Comparison of ENCODE assay signal across 16 cellular contexts in genomic region chr19:3672575-3672948, GRCh38. TPM values are rescaled to one million over a fixed set of nuclear protein-coding genes. Genes with fewer than 3 reads are reported as not detected.
A peak's percentile ranks its signal among the peaks of the same experiment; 100 is the strongest.
DNase-seq lines count a peak whose midpoint lies in the region; ATAC-seq, FAIRE-seq and TF ChIP-seq lines count a peak whose summit lies in the region.
"Had no signal": no experiment of that assay in that cellular context is flagged by ENCODE, and none has a peak within 500 bp of the region (broad histone marks: within the 10 kb centered on the region; RNA-seq: fewer than 3 reads in every experiment).

No MANE protein-coding gene starts in this region.

- H2BK120ac ChIP-seq in IMR-90 (ENCODE audit: low read depth, low read length) (no peak overlapping the region), mesenchymal stem cell (ENCODE audit: low read depth, low read length) (no peak overlapping the region)

- H3K36me3 Mint-ChIP-seq in astrocyte (ENCODE audit: low read depth, unreplicated experiment), result peaks cover 4% of the 10 kb centered on the region

- no peak overlapping the region for H4K5ac ChIP-seq in IMR-90 (ENCODE audit: low read depth, low read length)

- H2BK20ac ChIP-seq in IMR-90 (ENCODE audit: low read depth, low read length), result no peak overlapping the region

- H3K27ac Mint-ChIP-seq in astrocyte (ENCODE audit: unreplicated experiment), result peak overlapping the region; percentile 62
- H3K27ac Mint-ChIP-seq: IgD-negative memory B cell had no signal

- intact Hi-C loops in IMR-90 (cut with micrococcal nuclease) (no loop called here), stomach (cut with DNase I; ENCODE audit: low total_unique reads) (no loop called here)

- no peak overlapping the region; the same call in 1 of the 2 replicates for H3K27ac ChIP-seq in IMR-90 (ENCODE audit: insufficient read depth, low read length)
- H3K27ac ChIP-seq in astrocyte (ENCODE audit: low read depth, low read length), result no peak overlapping the region
- no peak overlapping the region for H3K27ac ChIP-seq in mesenchymal stem cell (ENCODE audit: low read length, poor library complexity, severe bottlenecking)
- H3K27ac ChIP-seq in stomach, result peak overlapping the region in 4 of 5 donors; percentile 89 to 97 (median 96)
- H3K27ac ChIP-seq in Karpas-422 (ENCODE audit: low read length), result no peak overlapping the region

- no peak for TF ChIP-seq EP300 in stomach (IDR thresholded peaks at IDR 0.05)

- no peak overlapping the region for H2AK9ac ChIP-seq in IMR-90 (replicated peaks; ENCODE audit: low read depth, low read length, poor library complexity)

- 88% methylated on average over 6 of the region's 8 CpGs; no CpG with 5 or more reads in 1 of the 2 experiments for WGBS in IMR-90 (ENCODE audit: extremely low coverage in 2 of 2, insufficient read length in 1 of 2), 2 experiments
- WGBS in mesenchymal stem cell, result 87% methylated on average over 6 of the region's 8 CpGs
- WGBS in stomach, 5 donors, result 78 to 95% (median 90%) methylated on average over 7 to 8 of the region's 8 CpGs

- no peak overlapping the region for H3K4me3 Mint-ChIP-seq in astrocyte (ENCODE audit: unreplicated experiment)

- H3K4me1 Mint-ChIP-seq in astrocyte (ENCODE audit: low read depth, unreplicated experiment), result peaks cover 20% of the 10 kb centered on the region

- H3K56ac ChIP-seq in IMR-90 (ENCODE audit: extremely low read depth, insufficient read depth, low read length), result no peak overlapping the region

- CTCF ChIA-PET in IMR-90 (lab: Yijun Ruan, JAX), result no interaction called here

- 0 out of 2 replicates have a peak overlapping the region, but pooled peaks have one; percentile 11 for H3K23ac ChIP-seq in IMR-90 (ENCODE audit: low read depth, low read length)
- H3K23ac ChIP-seq in mesenchymal stem cell (ENCODE audit: low read length in 2 of 2), result no peak overlapping the region

- H3K79me1 ChIP-seq in IMR-90 (ENCODE audit: low read depth in 1 of 2, low read length in 2 of 2) (peaks cover 11 to 68% of the 10 kb centered on the region in 2 experiments), mesenchymal stem cell (replicated peaks; ENCODE audit: low read length, poor library complexity, severe bottlenecking) (peaks cover 14% of the 10 kb centered on the region)

- no peak for DNase-seq in IMR-90
- no peak for DNase-seq in astrocyte (ENCODE audit: low read depth)
- DNase-seq in mesenchymal stem cell, result no peak
- no peak for DNase-seq in stomach
- DNase-seq in COLO668 (lab: John Stamatoyannopoulos, UW; ENCODE audit: unreplicated experiment), result no peak
- no peak for DNase-seq in Karpas-422
- DNase-seq in HPDE6-E6E7 (ENCODE audit: extremely low spot score), result no peak
- DNase-seq: activated naive CD4-positive, alpha-beta T cell; naive thymus-derived CD8-positive, alpha-beta T cell; NCI-H1105 treated with DMSO at 0.1 percent for 48 hours; T-helper 2 cell had no signal

- H3K9me2 ChIP-seq in Karpas-422 (replicated peaks; ENCODE audit: insufficient read depth, low read length), result no peaks in the 10 kb centered on the region

- no peaks in the 10 kb centered on the region for H3K27me3 ChIP-seq in IMR-90 (ENCODE audit: control insufficient read depth, insufficient read depth, low read length)
- H3K27me3 ChIP-seq in astrocyte (ENCODE audit: insufficient read depth, low read length), result no peaks in the 10 kb centered on the region
- no peaks in the 10 kb centered on the region for H3K27me3 ChIP-seq in mesenchymal stem cell (ENCODE audit: control insufficient read depth in 1 of 2, insufficient read depth in 1 of 2, low read length in 2 of 2)
- no peaks in the 10 kb centered on the region for H3K27me3 ChIP-seq in stomach
- H3K27me3 ChIP-seq in Karpas-422 (ENCODE audit: low read length), result no peaks in the 10 kb centered on the region

- ATAC-seq in IMR-90 (ENCODE audit: low read depth), result no peak

- H3K4me3 ChIP-seq in IMR-90 (ENCODE audit: insufficient read depth, low read depth, low read length), result no peak overlapping the region
- H3K4me3 ChIP-seq in astrocyte (ENCODE audit: insufficient read depth, low read depth, low read length), result no peak overlapping the region
- H3K4me3 ChIP-seq in mesenchymal stem cell (ENCODE audit: insufficient read depth in 1 of 2, low read depth in 1 of 2, low read length in 2 of 2), result no peak overlapping the region
- H3K4me3 ChIP-seq in stomach, result no peak overlapping the region
- no peak overlapping the region for H3K4me3 ChIP-seq in Karpas-422 (ENCODE audit: low read length)

- 0 out of 2 replicates have a peak overlapping the region, but pooled peaks have one; percentile 13 for H2AK5ac ChIP-seq in IMR-90 (ENCODE audit: low read depth, low read length)
- peak overlapping the region; percentile 27 for H2AK5ac ChIP-seq in mesenchymal stem cell (ENCODE audit: low read length, severe bottlenecking)

- peaks cover 27% of the 10 kb centered on the region for H3K4me1 ChIP-seq in IMR-90 (ENCODE audit: control insufficient read depth, insufficient read depth, low read length)
- H3K4me1 ChIP-seq in astrocyte (ENCODE audit: insufficient read depth, low read length), result peaks cover 44% of the 10 kb centered on the region
- peaks cover 79% of the 10 kb centered on the region for H3K4me1 ChIP-seq in mesenchymal stem cell (ENCODE audit: control insufficient read depth, insufficient read depth, low read depth, low read length)
- H3K4me1 ChIP-seq in stomach, result peaks cover 36 to 76% (median 53%) of the 10 kb centered on the region in 4 donors
- peaks cover 18% of the 10 kb centered on the region for H3K4me1 ChIP-seq in Karpas-422 (ENCODE audit: low read length)

- no peak for TF ChIP-seq RAD21 in IMR-90 (IDR thresholded peaks at IDR 0.05; ENCODE audit: low read length)

- FAIRE-seq in astrocyte (lab: Jason Lieb, UNC), result no peak
- FAIRE-seq: colon, islet of Langerhans, RCC 7860 had no signal

- H2BK5ac ChIP-seq in IMR-90 (ENCODE audit: low read depth, low read length, poor library complexity, severe bottlenecking) (no peak overlapping the region), mesenchymal stem cell (ENCODE audit: low read depth, low read length, poor library complexity, severe bottlenecking) (no peak overlapping the region)

- peak overlapping the region; percentile 48; the same call in 1 of the 2 replicates for H3K14ac ChIP-seq in IMR-90 (replicated peaks; ENCODE audit: low read depth, low read length)
- peak overlapping the region in 1 of 2 experiments; percentile 1 for H3K14ac ChIP-seq in mesenchymal stem cell (ENCODE audit: low read length in 2 of 2)

- H3K9me3 ChIP-seq in IMR-90 (ENCODE audit: control insufficient read depth, insufficient read depth, low read length) (no peaks in the 10 kb centered on the region), astrocyte (ENCODE audit: insufficient read depth, low read depth, low read length) (no peaks in the 10 kb centered on the region), mesenchymal stem cell (ENCODE audit: control insufficient read depth, low read length) (no peaks in the 10 kb centered on the region), stomach (no peaks in the 10 kb centered on the region), Karpas-422 (ENCODE audit: low read length) (no peaks in the 10 kb centered on the region; the same call in 1 of the 2 replicates)

- peaks cover 4% of the 10 kb centered on the region; the same call in 1 of the 2 replicates for H3K9me1 ChIP-seq in IMR-90 (ENCODE audit: insufficient read depth, low read length)

- no peak overlapping the region for H4K91ac ChIP-seq in IMR-90 (ENCODE audit: insufficient read depth, low read depth, low read length)
- peak overlapping the region; percentile 37 for H4K91ac ChIP-seq in mesenchymal stem cell (ENCODE audit: low read length)

- in situ Hi-C loops in IMR-90 (cut with MboI; ENCODE audit: low sequenced_read_pairs), result no loop called here

- H3K36me3 ChIP-seq in IMR-90 (ENCODE audit: control insufficient read depth, insufficient read depth, low read length) (peaks cover 4% of the 10 kb centered on the region; the same call in 1 of the 2 replicates), astrocyte (ENCODE audit: insufficient read depth, low read length) (no peaks in the 10 kb centered on the region), mesenchymal stem cell (ENCODE audit: control insufficient read depth in 1 of 2, insufficient read depth in 2 of 2, low read depth in 1 of 2, low read length in 2 of 2) (peaks cover 0 to 49% of the 10 kb centered on the region in 2 experiments), stomach (peaks cover 0 to 13% (median 3%) of the 10 kb centered on the region in 4 donors), Karpas-422 (ENCODE audit: insufficient read depth, low read length) (no peaks in the 10 kb centered on the region)

- no peak overlapping the region for H2BK15ac ChIP-seq in IMR-90 (ENCODE audit: low read depth, low read length)
- no peak overlapping the region for H2BK15ac ChIP-seq in mesenchymal stem cell (ENCODE audit: low read depth, poor library complexity, severe bottlenecking)

- no peak overlapping the region for H3K18ac ChIP-seq in IMR-90 (ENCODE audit: low read depth, low read length)
- peak overlapping the region in 1 of 2 experiments; percentile 44 for H3K18ac ChIP-seq in mesenchymal stem cell (ENCODE audit: low read depth in 1 of 2, low read length in 2 of 2)

- H3K4me2 ChIP-seq in IMR-90 (ENCODE audit: low read depth, low read length), result no peak overlapping the region
- H3K4me2 ChIP-seq in astrocyte (ENCODE audit: low read length), result peak overlapping the region; percentile 78
- no peak overlapping the region for H3K4me2 ChIP-seq in mesenchymal stem cell (ENCODE audit: low read length, poor library complexity, severe bottlenecking)
- no peak overlapping the region for H3K4me2 ChIP-seq in Karpas-422 (ENCODE audit: low read depth, low read length, poor library complexity, severe bottlenecking)

- no peak overlapping the region for H4K8ac ChIP-seq in IMR-90 (ENCODE audit: low read depth in 2 of 2, low read length in 2 of 2)
- H4K8ac ChIP-seq in mesenchymal stem cell (ENCODE audit: low read length), result peak overlapping the region; percentile 31

- no peaks in the 10 kb centered on the region for H3K27me3 Mint-ChIP-seq in astrocyte (ENCODE audit: low read depth, unreplicated experiment)
- H3K27me3 Mint-ChIP-seq: naive thymus-derived CD8-positive, alpha-beta T cell had no signal

- peak overlapping the region; percentile 20; the same call in 1 of the 2 replicates for H3K4ac ChIP-seq in IMR-90 (ENCODE audit: low read depth, low read length)
- H3K4ac ChIP-seq in mesenchymal stem cell (ENCODE audit: low read depth in 1 of 2, low read length in 2 of 2), result peak overlapping the region in 1 of 2 experiments; percentile 18

- H2AFZ ChIP-seq in IMR-90 (replicated peaks; ENCODE audit: low read length, poor library complexity) (no peak overlapping the region), astrocyte (ENCODE audit: low read depth, low read length) (no peak overlapping the region), mesenchymal stem cell (ENCODE audit: low read depth, low read length) (no peak overlapping the region), Karpas-422 (ENCODE audit: low read length) (no peak overlapping the region)

- TF ChIP-seq CTCF in IMR-90 (conservative IDR thresholded peaks at IDR 0.05; ENCODE audit: low read depth, low read length), result no peak
- TF ChIP-seq CTCF in astrocyte (IDR thresholded peaks at IDR 0.05; ENCODE audit: insufficient read depth, low read depth, low read length), result no peak
- no peak for TF ChIP-seq CTCF in stomach (IDR thresholded peaks at IDR 0.05)

- no peaks in the 10 kb centered on the region for H3K9me3 Mint-ChIP-seq in astrocyte (ENCODE audit: unreplicated experiment)
- H3K9me3 Mint-ChIP-seq: IgD-negative memory B cell; naive thymus-derived CD8-positive, alpha-beta T cell had no signal

- POLR2A ChIA-PET in IMR-90 (lab: Charles Lee; ENCODE audit: unreplicated experiment), result no interaction called here

- H4K20me1 ChIP-seq in IMR-90 (ENCODE audit: insufficient read depth, low read length), result peaks cover 29% of the 10 kb centered on the region
- H4K20me1 ChIP-seq in astrocyte (ENCODE audit: insufficient read depth, low read length), result peaks cover 52% of the 10 kb centered on the region
- H4K20me1 ChIP-seq in Karpas-422 (ENCODE audit: insufficient read depth, low read depth, low read length), result peaks cover 47% of the 10 kb centered on the region; the same call in 1 of the 2 replicates

- dilution Hi-C loops in IMR-90 (cut with HindIII; ENCODE audit: low sequenced_read_pairs, unreplicated experiment), result no loop called here

- peak overlapping the region in 1 of 2 experiments; percentile 7 for H2BK12ac ChIP-seq in mesenchymal stem cell (ENCODE audit: low read length in 2 of 2)

- TF ChIP-seq POLR2A in IMR-90 (IDR thresholded peaks at IDR 0.05; ENCODE audit: low read depth, low read length), result no peak
- TF ChIP-seq POLR2A in stomach (IDR thresholded peaks at IDR 0.05), result no peak

- peaks cover 72% of the 10 kb centered on the region for H3K79me2 ChIP-seq in astrocyte (ENCODE audit: insufficient read depth, low read length)
- H3K79me2 ChIP-seq in Karpas-422 (ENCODE audit: low read length), result no peaks in the 10 kb centered on the region

- H3K9ac ChIP-seq in IMR-90 (ENCODE audit: low read depth, low read length), result no peak overlapping the region
- H3K9ac ChIP-seq in astrocyte (ENCODE audit: low read length), result peak overlapping the region; percentile 81
- no peak overlapping the region for H3K9ac ChIP-seq in mesenchymal stem cell (ENCODE audit: low read length)
- H3K9ac ChIP-seq in Karpas-422 (ENCODE audit: low read length), result no peak overlapping the region

- BruUV-seq in IMR-90 (replicated peaks; lab: Mats Ljungman, UMichigan), result no TSS peak

RNA-seq across cellular contexts. Expression of gene PIP5K1C, which starts 27.7 kb away (rescaled TPM):
- 10.8 and 13.6 TPM in 2 replicates for total RNA-seq in IMR-90 (2012; rRNA removed)
- polyA plus RNA-seq in IMR-90 (2012; rRNA removed), result 23.3 and 28.0 TPM in 2 replicates
- polyA plus RNA-seq in IMR-90 (2012; cell fraction: cytosol; rRNA removed), result 14.8 and 28.7 TPM in 2 replicates
- 21.1 and 41.9 TPM in 2 replicates for polyA plus RNA-seq in IMR-90 (2012; cell fraction: nucleus; rRNA removed; ENCODE audit: low replicate concordance)
- 42.0 and 44.2 TPM in 2 replicates for total RNA-seq in astrocyte
- 52.2 TPM for polyA plus RNA-seq in mesenchymal stem cell (2013, experiment 1 of 2)
- 51.8 TPM for polyA plus RNA-seq in mesenchymal stem cell (2013, experiment 2 of 2)
- total RNA-seq in stomach, result 100 to 1,000 TPM in 1 of 5 donors, 10 to 100 TPM in 4; 15.1 to 164 (median 36.8) TPM
- polyA plus RNA-seq in stomach, result 10 to 100 TPM in 2 of 3 donors, 1 to 10 TPM in 1; 8.6 to 18.5 (median 12.5) TPM
- 4.2 and 4.4 TPM in 2 replicates for total RNA-seq in Karpas-422 (2014; rRNA removed; shearing (Covaris generic); ENCODE audit: low replicate concordance)

RNA-seq across cellular contexts. Expression of gene TJP3, which starts 35.6 kb away (rescaled TPM):
- total RNA-seq in IMR-90 (2012; rRNA removed) (not detected in 2 replicates), astrocyte (0.58 and 2.0 TPM in 2 replicates), stomach (100 to 1,000 TPM in 2 of 5 donors, 10 to 100 TPM in 3; 31.9 to 204 (median 95.1) TPM)
- polyA plus RNA-seq in IMR-90 (2012; rRNA removed) (not detected in 2 replicates), stomach (10 to 100 TPM; 62.3 to 96.1 (median 93.1) TPM)
- polyA plus RNA-seq in IMR-90 (2012; cell fraction: cytosol; rRNA removed), result 0.03 TPM in 1 of 2 replicates, not detected in the other
- polyA plus RNA-seq in IMR-90 (2012; cell fraction: nucleus; rRNA removed; ENCODE audit: low replicate concordance), result not detected in 2 replicates
- not detected for polyA plus RNA-seq in mesenchymal stem cell (2013, experiment 1 of 2)
- polyA plus RNA-seq in mesenchymal stem cell (2013, experiment 2 of 2), result not detected
- total RNA-seq in Karpas-422 (2014; rRNA removed; shearing (Covaris generic); ENCODE audit: low replicate concordance), result not detected in 2 replicates
- total RNA-seq: Daoy had no signal

RNA-seq across cellular contexts. Expression of gene CACTIN, which starts 46.0 kb away (rescaled TPM):
- total RNA-seq in IMR-90 (2012; rRNA removed), result 10.8 and 12.8 TPM in 2 replicates
- 19.5 and 25.1 TPM in 2 replicates for polyA plus RNA-seq in IMR-90 (2012; rRNA removed)
- 16.4 and 29.5 TPM in 2 replicates for polyA plus RNA-seq in IMR-90 (2012; cell fraction: cytosol; rRNA removed)
- polyA plus RNA-seq in IMR-90 (2012; cell fraction: nucleus; rRNA removed; ENCODE audit: low replicate concordance), result 48.6 and 103 TPM in 2 replicates
- 22.0 and 26.7 TPM in 2 replicates for total RNA-seq in astrocyte
- polyA plus RNA-seq in mesenchymal stem cell (2013, experiment 1 of 2), result 16.6 TPM
- 16.4 TPM for polyA plus RNA-seq in mesenchymal stem cell (2013, experiment 2 of 2)
- 100 to 1,000 TPM in 1 of 5 donors, 10 to 100 TPM in 3, 1 to 10 TPM in 1; 9.8 to 180 (median 19.4) TPM for total RNA-seq in stomach
- 10 to 100 TPM; 10.2 to 13.9 (median 12.4) TPM for polyA plus RNA-seq in stomach
- total RNA-seq in Karpas-422 (2014; rRNA removed; shearing (Covaris generic); ENCODE audit: low replicate concordance), result 9.5 and 24.8 TPM in 2 replicates

Comparison
In these comparisons a context has a peak if more than half of its experiments do, and no peak if none do; other contexts are left out.
1. H3K27ac ChIP-seq: peak in stomach (4 of 5); none in IMR-90 (single experiment), astrocyte (single experiment), mesenchymal stem cell (single experiment) and Karpas-422 (single experiment).
2. RNA of gene TJP3, which starts 35.6 kb away (total RNA-seq): 31.9 to 204 TPM in stomach; 0.58 to 2.0 TPM in astrocyte, not detected in IMR-90 and not detected in Karpas-422; every median in the first group is over 10 times any median in the second.